ENCODE assay signal across 8 cellular contexts in genomic region chr1:234478152-234478480, GRCh38. TPM values are rescaled to one million over a fixed set of nuclear protein-coding genes. Genes with fewer than 3 reads are reported as not detected.
DNase-seq lines count a peak whose midpoint lies in the region; ATAC-seq lines count a peak whose summit lies in the region.

No MANE protein-coding gene starts in this region.

- ATAC-seq in GM21447 (IDR thresholded peaks at IDR 0.05; ENCODE audit: unreplicated experiment), result peak; percentile 54
- ATAC-seq in activated naive CD8-positive, alpha-beta T cell treated with anti-CD3 and anti-CD28 coated beads, Interleukin-2, amount 10 ng/mL, durations not matched to agents 7 days and 5 days (ENCODE audit: low read depth), result peak; percentile 82

- H3K27me3 ChIP-seq in HUES48 (ENCODE audit: control insufficient read depth, insufficient read depth, low read length), result peaks cover 15% of the 10 kb centered on the region
- H3K27me3 ChIP-seq in iPS DF 6.9 (ENCODE audit: control insufficient read depth, insufficient read depth, low read length), result peaks cover 3% of the 10 kb centered on the region; the same call in 1 of the 2 replicates

- peak overlapping the region; percentile 74 for H3K27ac Mint-ChIP-seq in activated naive CD8-positive, alpha-beta T cell treated with anti-CD3 and anti-CD28 coated beads, Interleukin-2, amount 10 ng/mL, durations not matched to agents 7 days and 5 days

- H3K9me3 ChIP-seq in HUES48 (ENCODE audit: control insufficient read depth, insufficient read depth, low read length) (no peaks in the 10 kb centered on the region), iPS DF 6.9 (ENCODE audit: control insufficient read depth, insufficient read depth, low read length) (no peaks in the 10 kb centered on the region)

- no peaks in the 10 kb centered on the region for H3K9me3 Mint-ChIP-seq in activated naive CD8-positive, alpha-beta T cell treated with anti-CD3 and anti-CD28 coated beads, Interleukin-2, amount 10 ng/mL, durations not matched to agents 7 days and 5 days

- peak overlapping the region; percentile 78; the same call in 1 of the 2 replicates for H3K9ac ChIP-seq in HUES48 (ENCODE audit: low read depth, low read length)

- H3K27me3 Mint-ChIP-seq in activated naive CD8-positive, alpha-beta T cell treated with anti-CD3 and anti-CD28 coated beads, Interleukin-2, amount 10 ng/mL, durations not matched to agents 7 days and 5 days, result peaks cover 13% of the 10 kb centered on the region

- H3K4me1 ChIP-seq in HUES48 (ENCODE audit: control insufficient read depth, insufficient read depth, low read length) (peaks cover 22% of the 10 kb centered on the region), iPS DF 6.9 (ENCODE audit: control insufficient read depth, insufficient read depth, low read length) (peaks cover 2% of the 10 kb centered on the region)

- peak overlapping the region; percentile 83 for H3K4me3 Mint-ChIP-seq in activated naive CD8-positive, alpha-beta T cell treated with anti-CD3 and anti-CD28 coated beads, Interleukin-2, amount 10 ng/mL, durations not matched to agents 7 days and 5 days

- H3K36me3 ChIP-seq in HUES48 (ENCODE audit: control insufficient read depth, insufficient read depth, low read length) (no peaks in the 10 kb centered on the region), iPS DF 6.9 (ENCODE audit: control insufficient read depth, insufficient read depth, low read length) (no peaks in the 10 kb centered on the region; the same call in 1 of the 2 replicates)

- peak; percentile 67 for DNase-seq in Daoy (ENCODE audit: low read depth)
- DNase-seq in SK-N-DZ (ENCODE audit: low spot score), result peak; percentile 32
- peak; percentile 83 for DNase-seq in activated naive CD8-positive, alpha-beta T cell treated with anti-CD3 and anti-CD28 coated beads, Interleukin-2, amount 10 ng/mL, durations not matched to agents 7 days and 5 days
- DNase-seq in iPS DF 6.9 (ENCODE audit: low read depth, low spot score), result peak; percentile 18
- no peak for DNase-seq in foreskin melanocyte

- POLR2A ChIA-PET in activated naive CD8-positive, alpha-beta T cell treated with anti-CD3 and anti-CD28 coated beads, Interleukin-2, amount 10 ng/mL, durations not matched to agents 7 days and 5 days (lab: Charles Lee), result interaction anchor here (0.6 to 1.8 kb wide), 9 partner anchors 9 to 1025 kb away, joined by 3 to 7 read pairs (median 4); partner anchors contain the start of genes B3GALNT2 and COA6

- peak overlapping the region; percentile 83 for H3K4me3 ChIP-seq in HUES48 (ENCODE audit: low read depth, low read length)
- peak overlapping the region; percentile 66 for H3K4me3 ChIP-seq in iPS DF 6.9 (ENCODE audit: low read length)
- peak overlapping the region; percentile 52 to 82 (median 80) for H3K4me3 ChIP-seq in skin epidermis

- peaks cover 5% of the 10 kb centered on the region for H3K36me3 Mint-ChIP-seq in activated naive CD8-positive, alpha-beta T cell treated with anti-CD3 and anti-CD28 coated beads, Interleukin-2, amount 10 ng/mL, durations not matched to agents 7 days and 5 days

- H3K27ac ChIP-seq in HUES48 (ENCODE audit: low read depth, low read length) (peak overlapping the region; percentile 68), iPS DF 6.9 (ENCODE audit: low read length) (no peak overlapping the region), skin epidermis (peak overlapping the region; percentile 24 to 97 (median 87))

- H3K4me1 Mint-ChIP-seq in activated naive CD8-positive, alpha-beta T cell treated with anti-CD3 and anti-CD28 coated beads, Interleukin-2, amount 10 ng/mL, durations not matched to agents 7 days and 5 days, result peaks cover 33% of the 10 kb centered on the region

- no CpG with 5 or more reads among the region's 43 CpGs for WGBS in iPS DF 6.9 (ENCODE audit: insufficient coverage, insufficient read length)

RNA-seq across cellular contexts. Expression of gene TARBP1, which starts 0.9 kb away (rescaled TPM):
- total RNA-seq in Daoy (2014; rRNA removed; shearing (Covaris generic)), result 32.5 and 33.2 TPM in 2 replicates
- polyA plus RNA-seq in SK-N-DZ (2014; cell fraction: cytosol; rRNA removed), result 13.9 and 15.3 TPM in 2 replicates
- 68.8 and 95.8 TPM in 2 replicates for polyA plus RNA-seq in SK-N-DZ (2014; cell fraction: nucleus; rRNA removed)
- 10 to 100 TPM; 39.6 to 42.9 TPM for total RNA-seq in activated naive CD8-positive, alpha-beta T cell treated with anti-CD3 and anti-CD28 coated beads, Interleukin-2, amount 10 ng/mL, durations not matched to agents 7 days and 5 days
